1 cellular context compared by ENCODE assay signal in genomic region chr3:15064835-15065549, GRCh38.
TF ChIP-seq lines count a peak whose summit lies in the region.

MRPS25 (minus strand) TSS chr3:15065315; CDS start chr3:15065194, 121 bp downstream.

TF ChIP-seq in HepG2, 621 proteins besides CTCF, POLR2A, EP300 and RAD21 (continued from another document and continues in another):
- TF ChIP-seq TIGD3 (CRISPR knock-in tag; IDR thresholded peaks at IDR 0.05; ENCODE audit: borderline replicate concordance) (no peak), CENPX (CRISPR knock-in tag; IDR thresholded peaks at IDR 0.05) (no peak), ZMYM3 (CRISPR knock-in tag; IDR thresholded peaks at IDR 0.05) (peak; percentile 73), SNAPC2 (CRISPR knock-in tag; IDR thresholded peaks at IDR 0.05) (no peak), ZFP91 (CRISPR knock-in tag; IDR thresholded peaks at IDR 0.05; ENCODE audit: borderline replicate concordance) (peak; percentile 85), HNF4G (IDR thresholded peaks at IDR 0.05; ENCODE audit: borderline replicate concordance, low read depth, low read length) (peak; percentile 41; the same call in 1 of the 2 replicates), HNF4G (CRISPR knock-in tag; IDR thresholded peaks at IDR 0.05; ENCODE audit: borderline replicate concordance, low read depth) (no peak), RARG (CRISPR knock-in tag; IDR thresholded peaks at IDR 0.05; ENCODE audit: low read depth) (peak; percentile 64; the same call in 1 of the 2 replicates), AKAP8 (CRISPR knock-in tag; IDR thresholded peaks at IDR 0.05) (no peak), MIXL1 (CRISPR knock-in tag; IDR thresholded peaks at IDR 0.05) (0 out of 2 replicates have a peak, but pooled peaks have one; percentile 63), THYN1 (CRISPR knock-in tag; IDR thresholded peaks at IDR 0.05; ENCODE audit: borderline replicate concordance, low read depth) (no peak), CREM (IDR thresholded peaks at IDR 0.05) (peak; percentile 68), CREM (CRISPR knock-in tag; IDR thresholded peaks at IDR 0.05) (no peak), NAIF1 (CRISPR knock-in tag; IDR thresholded peaks at IDR 0.05; ENCODE audit: borderline replicate concordance) (peak; percentile 48; the same call in 1 of the 2 replicates), ZNF143 (CRISPR knock-in tag; IDR thresholded peaks at IDR 0.05) (peak; percentile 100), HMGXB4 (CRISPR knock-in tag; IDR thresholded peaks at IDR 0.05; ENCODE audit: borderline replicate concordance in 1 of 2, low read depth in 1 of 2) (peak; percentile 75 to 79), CENPBD1 (CRISPR knock-in tag; IDR thresholded peaks at IDR 0.05; ENCODE audit: borderline replicate concordance, low read depth) (no peak; the same call in 1 of the 2 replicates), JUNB (CRISPR knock-in tag; IDR thresholded peaks at IDR 0.05; ENCODE audit: borderline replicate concordance) (no peak), RNF219 (CRISPR knock-in tag; IDR thresholded peaks at IDR 0.05) (0 out of 2 replicates have a peak, but pooled peaks have one; percentile 53), NR2F6 (IDR thresholded peaks at IDR 0.05) (no peak), NR2F6 (CRISPR knock-in tag; IDR thresholded peaks at IDR 0.05) (0 out of 2 replicates have a peak, but pooled peaks have one; percentile 39), ZNF282 (IDR thresholded peaks at IDR 0.05; ENCODE audit: partially characterized antibody) (no peak), HMGXB3 (CRISPR knock-in tag; IDR thresholded peaks at IDR 0.05; ENCODE audit: borderline replicate concordance) (peak; percentile 68; the same call in 1 of the 2 replicates), ATF2 (CRISPR knock-in tag; IDR thresholded peaks at IDR 0.05) (peak; percentile 60; the same call in 1 of the 2 replicates), CHCHD3 (CRISPR knock-in tag; IDR thresholded peaks at IDR 0.05) (peak; percentile 81; the same call in 1 of the 2 replicates), ZNF629 (CRISPR knock-in tag; conservative IDR thresholded peaks at IDR 0.05) (peak; percentile 83), MTERF4 (CRISPR knock-in tag; IDR thresholded peaks at IDR 0.05) (0 out of 2 replicates have a peak, but pooled peaks have one; percentile 70), AGO1 (IDR thresholded peaks at IDR 0.05; ENCODE audit: low read depth, low read length, poor library complexity, severe bottlenecking) (no peak), ARID3A (IDR thresholded peaks at IDR 0.05; ENCODE audit: low read depth, low read length) (no peak), ZNF761 (CRISPR knock-in tag; conservative IDR thresholded peaks at IDR 0.05) (0 out of 2 replicates have a peak, but pooled peaks have one; percentile 90), U2AF1 (optimal IDR thresholded peaks at IDR 0.05; ENCODE audit: low read depth, low read length) (no peak), ZNF274 (CRISPR knock-in tag; IDR thresholded peaks at IDR 0.05) (peak; percentile 72; the same call in 1 of the 2 replicates), ZNF709 (CRISPR knock-in tag; IDR thresholded peaks at IDR 0.05) (peak; percentile 80; the same call in 1 of the 2 replicates), PHF8 (CRISPR knock-in tag; IDR thresholded peaks at IDR 0.05) (peak; percentile 99), BCL6 (CRISPR knock-in tag; IDR thresholded peaks at IDR 0.05) (peak; percentile 38; the same call in 1 of the 2 replicates), ELK4 (CRISPR knock-in tag; IDR thresholded peaks at IDR 0.05; ENCODE audit: borderline replicate concordance) (0 out of 2 replicates have a peak, but pooled peaks have one; percentile 69), JUND (CRISPR knock-in tag; IDR thresholded peaks at IDR 0.05) (peak; percentile 31; the same call in 1 of the 2 replicates), HDAC1 (CRISPR knock-in tag; IDR thresholded peaks at IDR 0.05) (peak; percentile 81), ATF6 (CRISPR knock-in tag; conservative IDR thresholded peaks at IDR 0.05) (no peak), TOPORS (CRISPR knock-in tag; IDR thresholded peaks at IDR 0.05) (no peak)
